10 cellular contexts compared by ENCODE assay signal in genomic region chr17:48995332-48995870, GRCh38. TPM values are rescaled to one million over a fixed set of nuclear protein-coding genes. Genes with fewer than 3 reads are reported as not detected.
DNase-seq lines count a peak whose midpoint lies in the region; ATAC-seq lines count a peak whose summit lies in the region.
"Had no signal": no experiment of that assay in that cellular context is flagged by ENCODE, and none has a peak within 500 bp of the region (broad histone marks: within the 10 kb centered on the region; RNA-seq: fewer than 3 reads in every experiment).

No MANE protein-coding gene starts in this region.

- DNase-seq in D341Med (ENCODE audit: low spot score) (peak; percentile 50), astrocyte of the hippocampus (ENCODE audit: low read depth, low spot score) (peak; percentile 44), OCI-M2 (lab: John Stamatoyannopoulos, UW; ENCODE audit: unreplicated experiment) (no peak), NCI-H146 treated with DMSO at 0.1 percent for 48 hours (lab: John Stamatoyannopoulos, UW; ENCODE audit: unreplicated experiment) (no peak), NCI-H1048 (lab: John Stamatoyannopoulos, UW) (no peak)
- no peak for DNase-seq in naive thymus-derived CD8-positive, alpha-beta T cell

- peak overlapping the region in 9 of 10 donors; percentile 41 to 73 (median 59) for H3K4me3 Mint-ChIP-seq in naive thymus-derived CD8-positive, alpha-beta T cell

- no peaks in the 10 kb centered on the region for H3K27me3 ChIP-seq in HUES6 (ENCODE audit: control insufficient read depth, insufficient read depth, low read length)

- H3K4me1 ChIP-seq in HUES6 (ENCODE audit: control insufficient read depth, insufficient read depth, low read length) = peaks cover 36% of the 10 kb centered on the region
- H3K4me1 ChIP-seq: parathyroid adenoma had no signal

- H3K9me3 ChIP-seq in HUES6 (ENCODE audit: control insufficient read depth, insufficient read depth, low read depth, low read length) = no peaks in the 10 kb centered on the region

- H3K27me3 Mint-ChIP-seq in naive thymus-derived CD8-positive, alpha-beta T cell = peaks cover 47 to 94% (median 69%) of the 10 kb centered on the region in 5 donors

- POLR2A ChIA-PET in naive thymus-derived CD8-positive, alpha-beta T cell (lab: Charles Lee) = no interaction called here

- H3K27ac ChIP-seq in HUES6 (ENCODE audit: low read depth, low read length) = peak overlapping the region; percentile 100
- H3K27ac ChIP-seq: parathyroid adenoma had no signal

- H3K36me3 Mint-ChIP-seq in naive thymus-derived CD8-positive, alpha-beta T cell = peaks cover 0 to 16% (median 0%) of the 10 kb centered on the region in 3 donors

- peaks cover 14 to 34% (median 28%) of the 10 kb centered on the region in 4 donors for H3K4me1 Mint-ChIP-seq in naive thymus-derived CD8-positive, alpha-beta T cell

- peak overlapping the region in 1 of 10 donors; percentile 61 for H3K27ac Mint-ChIP-seq in naive thymus-derived CD8-positive, alpha-beta T cell

- H3K9me3 Mint-ChIP-seq in naive thymus-derived CD8-positive, alpha-beta T cell = peaks cover 0 to 16% (median 3%) of the 10 kb centered on the region in 9 donors

- ATAC-seq in naive thymus-derived CD8-positive, alpha-beta T cell = peak in 1 of 2 donors; percentile 21
- ATAC-seq in HG03571 (IDR thresholded peaks at IDR 0.05; ENCODE audit: unreplicated experiment) = no peak

- H3K9ac ChIP-seq in HUES6 (ENCODE audit: low read length) = peak overlapping the region; percentile 100
- H3K9ac ChIP-seq: parathyroid adenoma had no signal

- peaks cover 12% of the 10 kb centered on the region for H3K36me3 ChIP-seq in HUES6 (ENCODE audit: control insufficient read depth, insufficient read depth, low read length)

- peak overlapping the region; percentile 99 for H3K4me3 ChIP-seq in HUES6 (ENCODE audit: low read depth, low read length)

RNA-seq across cellular contexts. Expression of gene IGF2BP1, which starts 1.8 kb away (rescaled TPM):
- total RNA-seq in naive thymus-derived CD8-positive, alpha-beta T cell = not detected
- polyA plus RNA-seq in naive thymus-derived CD8-positive, alpha-beta T cell = not detected

RNA-seq across cellular contexts. Expression of gene GIP, which starts 27.0 kb away (rescaled TPM):
- not detected for total RNA-seq in naive thymus-derived CD8-positive, alpha-beta T cell
- polyA plus RNA-seq in naive thymus-derived CD8-positive, alpha-beta T cell = not detected
- total RNA-seq: subcutaneous adipose tissue had no signal

RNA-seq across cellular contexts. Expression of gene SNF8, which starts 50.8 kb away (rescaled TPM):
- 10 to 100 TPM; 57.1 to 63.7 TPM for total RNA-seq in naive thymus-derived CD8-positive, alpha-beta T cell
- 100 to 1,000 TPM; 104 to 110 (median 105) TPM for polyA plus RNA-seq in naive thymus-derived CD8-positive, alpha-beta T cell

Comparison
In these comparisons a context has a peak if more than half of its experiments do, and no peak if none do; other contexts are left out.
1. DNase-seq: peak in D341Med (single experiment) and astrocyte of the hippocampus (single experiment); none in naive thymus-derived CD8-positive, alpha-beta T cell (0 of 10), OCI-M2 (single experiment), NCI-H146 treated with DMSO at 0.1 percent for 48 hours (single experiment) and NCI-H1048 (single experiment).